In the genomic region with DNA sequence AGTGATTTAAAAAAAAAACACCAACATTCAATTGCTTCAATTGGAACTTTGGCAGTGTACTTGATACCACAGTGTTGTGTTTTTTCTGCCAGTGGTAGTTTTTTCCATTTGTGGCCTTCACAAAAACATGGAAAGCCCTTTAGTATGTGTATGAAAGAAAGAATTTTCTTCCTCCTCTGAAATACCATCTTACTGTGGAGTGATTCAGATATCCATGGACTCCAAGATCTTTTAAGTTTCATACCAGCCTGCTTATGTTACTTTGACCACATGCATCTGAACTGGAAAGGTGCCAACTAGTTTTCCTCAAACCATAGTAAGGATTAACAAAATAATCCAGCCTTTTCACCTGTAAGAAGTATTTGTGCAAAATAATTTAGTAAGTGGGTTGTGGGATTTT, we compare ENCODE assay signal across 8 cellular contexts. TPM values are rescaled to one million over a fixed set of nuclear protein-coding genes. Genes with fewer than 3 reads are reported as not detected.
A peak's percentile ranks its signal among the peaks of the same experiment; 100 is the strongest.
DNase-seq lines count a peak whose midpoint lies in the region; ATAC-seq and TF ChIP-seq lines count a peak whose summit lies in the region.

No MANE protein-coding gene starts in this region.

- no peak for TF ChIP-seq EP300 in ovary (IDR thresholded peaks at IDR 0.05)

- H3K4me1 ChIP-seq in ovary (ENCODE audit: insufficient read depth) = peaks cover 6% of the 10 kb centered on the region

- H3K4me3 ChIP-seq in NB4 (ENCODE audit: low read depth, low read length) (peak overlapping the region; percentile 96), ovary (no peak overlapping the region)

- DNase-seq in EH (ENCODE audit: low read depth) = peak; percentile 76
- no peak for DNase-seq in NB4 (ENCODE audit: low read depth)
- DNase-seq in dedifferentiated amniotic fluid mesenchymal stem cell (ENCODE audit: extremely low spot score) = peak; percentile 61
- peak; percentile 41 for DNase-seq in non-pigmented ciliary epithelial cell (ENCODE audit: low read depth)
- no peak for DNase-seq in iPS-NIHi11 (ENCODE audit: low spot score)
- DNase-seq in activated effector memory CD4-positive, alpha-beta T cell treated with anti-CD3 and anti-CD28 coated beads, Interleukin-2, amount 50 U/mL, for 16 hours = no peak
- DNase-seq in ovary = no peak

- no peaks in the 10 kb centered on the region for H3K27me3 ChIP-seq in ovary

- TF ChIP-seq POLR2A in NB4 (IDR thresholded peaks at IDR 0.05; ENCODE audit: extremely low read depth, insufficient read length) = no peak
- no peak for TF ChIP-seq POLR2A in ovary (IDR thresholded peaks at IDR 0.05)

- no peaks in the 10 kb centered on the region for H3K36me3 ChIP-seq in ovary

- intact Hi-C loops in ovary (cut with DNase I) = loop anchor here in 2 of 4 donors (10.0 kb wide), 2 partner anchors 166 to 316 kb away; a partner anchor contains a TSS

- no peak for ATAC-seq in GM18517 (IDR thresholded peaks at IDR 0.05; ENCODE audit: unreplicated experiment)

- TF ChIP-seq CTCF in NB4 (IDR thresholded peaks at IDR 0.05; ENCODE audit: low read depth, low read length) = no peak
- no peak for TF ChIP-seq CTCF in ovary (IDR thresholded peaks at IDR 0.05)

- H3K27ac ChIP-seq in ovary = no peak overlapping the region

- H3K9me3 ChIP-seq in ovary = no peaks in the 10 kb centered on the region

RNA-seq across cellular contexts. Expression of a gene that starts 3.4 kb away (rescaled TPM):
- 10 to 100 TPM; 17.4 to 20.9 (median 19.0) TPM for total RNA-seq in ovary
- 10 to 100 TPM; 16.6 to 34.3 TPM for polyA plus RNA-seq in ovary

Comparison
In these comparisons a context has a peak if more than half of its experiments do, and no peak if none do; other contexts are left out.
1. DNase-seq: peak in EH (single experiment), dedifferentiated amniotic fluid mesenchymal stem cell (single experiment) and non-pigmented ciliary epithelial cell (single experiment); none in NB4 (single experiment), iPS-NIHi11 (single experiment), activated effector memory CD4-positive, alpha-beta T cell treated with anti-CD3 and anti-CD28 coated beads, Interleukin-2, amount 50 U/mL, for 16 hours (single experiment) and ovary (0 of 5).